22 cellular contexts compared by ENCODE assay signal in the genomic region with DNA sequence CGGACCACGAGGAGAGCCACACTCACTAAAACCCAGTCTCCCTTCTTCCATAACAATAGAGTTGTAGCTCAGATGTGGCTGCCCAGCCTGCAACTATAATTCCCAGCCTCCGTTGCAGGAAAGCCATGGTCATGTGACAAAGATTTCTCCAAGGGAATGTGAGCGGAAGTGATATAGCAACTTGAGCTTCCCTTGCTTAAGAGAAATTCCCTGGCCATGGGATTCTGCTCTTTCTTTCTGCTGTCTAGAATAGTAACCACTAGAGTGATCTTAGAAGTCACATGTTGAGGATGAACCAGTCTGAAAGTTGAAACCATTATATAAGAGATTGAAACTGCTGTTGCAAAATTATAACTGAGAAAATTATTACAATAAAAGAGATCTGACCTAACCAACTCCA.
"Had no signal": no experiment of that assay in that cellular context is flagged by ENCODE, and none has a peak within 500 bp of the region (broad histone marks: within the 10 kb centered on the region; RNA-seq: fewer than 3 reads in every experiment).

No MANE protein-coding gene starts in this region.

- H3K9me3 ChIP-seq: SJSA1 had no signal

- H3K4me3 ChIP-seq: SJSA1, SK-N-MC had no signal

- FAIRE-seq: RCC 7860 had no signal

- H3K27me3 ChIP-seq: SJSA1 had no signal

- H3K9ac ChIP-seq: KMS-11 had no signal

- H3K36me3 ChIP-seq: SJSA1 had no signal

- DNase-seq: IMR-90, Kasumi-1, MM.1S, NCI-H1092 treated with DMSO at 0.1 percent for 48 hours, NCI-H1436, NCI-H187, NCI-H2029, NCI-H2081 treated with DMSO at 0.1 percent for 48 hours, NCI-H2171, NCI-H226, NCI-H446, NCI-H510A, NCI-H524 treated with DMSO at 0.1 percent for 48 hours, NCI-H69, NCI-H774, Right ventricle myocardium superior, RPMI8226, SIG-M5 had no signal

- H3K27ac ChIP-seq: KMS-11, SJSA1, SK-N-MC had no signal

- H3K4me1 ChIP-seq: SJSA1 had no signal

- H3K4me2 ChIP-seq: KMS-11 had no signal
